ENCODE assay signal across 2 cellular contexts in the genomic region with DNA sequence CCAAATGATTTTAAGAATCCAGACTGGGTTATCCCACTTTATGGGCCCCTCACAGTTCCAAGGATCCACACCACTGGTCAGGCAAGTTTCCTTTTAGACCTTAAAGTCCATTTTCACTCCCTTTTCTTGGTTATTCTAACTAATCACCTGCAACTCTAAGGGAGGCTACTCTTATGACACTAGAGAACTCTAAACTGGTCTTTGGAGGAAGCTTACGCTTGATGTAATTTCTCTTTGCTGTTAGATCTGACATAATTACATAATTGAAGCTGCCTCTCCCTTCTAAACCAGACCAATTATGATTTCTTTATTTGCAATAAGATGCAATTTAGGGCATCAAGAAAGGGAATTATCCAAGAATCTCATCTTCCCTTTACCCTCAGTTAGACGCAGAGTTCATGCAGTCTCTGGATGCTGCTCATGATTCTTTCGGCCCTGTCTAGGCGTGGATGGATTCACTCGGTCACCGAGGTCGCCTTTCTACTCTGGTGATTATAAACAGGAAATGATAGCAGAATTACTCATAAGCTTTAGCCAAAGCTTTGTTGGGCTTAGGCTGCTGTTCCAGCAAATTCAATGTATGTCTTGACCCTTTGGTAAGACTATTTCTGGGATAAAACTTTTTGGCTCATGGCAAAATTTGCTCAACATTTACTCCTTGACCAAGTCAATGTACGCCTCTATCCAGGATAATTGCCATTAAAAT.
TF ChIP-seq lines count a peak whose summit lies in the region.

No MANE protein-coding gene starts in this region.

TF ChIP-seq in liver, 16 proteins besides CTCF, POLR2A, EP300 and RAD21 (continued from another document):
- TF ChIP-seq ATF3 (IDR thresholded peaks at IDR 0.05) (no peak), TAF1 (conservative IDR thresholded peaks at IDR 0.05) (no peak), YY1 (IDR thresholded peaks at IDR 0.05) (no peak), FOXA2 (IDR thresholded peaks at IDR 0.05) (no peak)
TF ChIP-seq in liver: peak in this region for 1.

TF ChIP-seq in HepG2, 621 proteins besides CTCF, POLR2A, EP300 and RAD21 (continued from another document):
- TF ChIP-seq ZNF136 (CRISPR knock-in tag; IDR thresholded peaks at IDR 0.05; ENCODE audit: low read depth): no peak
- TF ChIP-seq FOXP1 (IDR thresholded peaks at IDR 0.05): no peak
- no peak for TF ChIP-seq FOXP1 (CRISPR knock-in tag; IDR thresholded peaks at IDR 0.05)
- TF ChIP-seq RXRA (CRISPR knock-in tag; IDR thresholded peaks at IDR 0.05): no peak
- TF ChIP-seq THAP11 (CRISPR knock-in tag; IDR thresholded peaks at IDR 0.05): no peak
- no peak for TF ChIP-seq NFIB (CRISPR knock-in tag; IDR thresholded peaks at IDR 0.05; ENCODE audit: borderline replicate concordance)
- TF ChIP-seq SP2 (CRISPR knock-in tag; IDR thresholded peaks at IDR 0.05): no peak
- TF ChIP-seq SRSF4 (IDR thresholded peaks at IDR 0.05; ENCODE audit: low read depth, low read length, poor library complexity, severe bottlenecking): no peak
- no peak for TF ChIP-seq ARNT (IDR thresholded peaks at IDR 0.05)
- TF ChIP-seq SALL1 (CRISPR knock-in tag; IDR thresholded peaks at IDR 0.05): no peak
- no peak for TF ChIP-seq MED8 (CRISPR knock-in tag; IDR thresholded peaks at IDR 0.05; ENCODE audit: insufficient replicate concordance)
- TF ChIP-seq ATRX (CRISPR knock-in tag; IDR thresholded peaks at IDR 0.05; ENCODE audit: borderline replicate concordance): no peak
- no peak for TF ChIP-seq PAWR (CRISPR knock-in tag; IDR thresholded peaks at IDR 0.05; ENCODE audit: borderline replicate concordance)
- TF ChIP-seq ETV6 (CRISPR knock-in tag; conservative IDR thresholded peaks at IDR 0.05): no peak
- no peak for TF ChIP-seq ZNF574 (CRISPR knock-in tag; IDR thresholded peaks at IDR 0.05)
